In genomic region chr2:30422437-30422805, GRCh38 we compare ENCODE assay signal across 8 cellular contexts. TPM values are rescaled to one million over a fixed set of nuclear protein-coding genes. Genes with fewer than 3 reads are reported as not detected.
A peak's percentile ranks its signal among the peaks of the same experiment; 100 is the strongest.
DNase-seq lines count a peak whose midpoint lies in the region; ATAC-seq, FAIRE-seq and TF ChIP-seq lines count a peak whose summit lies in the region.

No MANE protein-coding gene starts in this region.

- intact Hi-C loops in CD8-positive, alpha-beta T cell (cut with DNase I, micrococcal nuclease): loop anchor here (1.0 to 5.0 kb wide), 9 partner anchors 24 to 276 kb away; partner anchors contain the start of genes LCLAT1 (in 2 of the 2), LBH (in 1 of the 2) and YPEL5 (in 1 of the 2)
- intact Hi-C loops in HCT116 (cut with micrococcal nuclease): no loop called here
- intact Hi-C loops in K562 (cut with micrococcal nuclease): no loop called here
- intact Hi-C loops in thyroid gland (cut with DNase I): no loop called here
- intact Hi-C loops in gastrocnemius medialis (cut with DNase I; ENCODE audit: low total_unique reads): no loop called here

- no peak for TF ChIP-seq CTCF in CD8-positive, alpha-beta T cell (IDR thresholded peaks at IDR 0.05)
- TF ChIP-seq CTCF in HCT116 (IDR thresholded peaks at IDR 0.05 in 2 of 3, conservative IDR thresholded peaks at IDR 0.05 in 1 of 3; ENCODE audit: borderline replicate concordance in 1 of 3, insufficient read depth in 1 of 3, low read depth in 2 of 3, low read length in 2 of 3) (no peak), K562 (IDR thresholded peaks at IDR 0.05 in 2 of 3, conservative IDR thresholded peaks at IDR 0.05 in 1 of 3; ENCODE audit: insufficient read depth in 2 of 3, low read depth in 1 of 3, low read length in 3 of 3) (no peak), nephron (IDR thresholded peaks at IDR 0.05; ENCODE audit: unreplicated experiment in 3 of 3) (no peak), thyroid gland (IDR thresholded peaks at IDR 0.05) (no peak), gastrocnemius medialis (IDR thresholded peaks at IDR 0.05 in 4 of 5, conservative IDR thresholded peaks at IDR 0.05 in 1 of 5) (no peak)

- peak overlapping the region; percentile 53 for H3K4me3 Mint-ChIP-seq in CD8-positive, alpha-beta T cell
- H3K4me3 Mint-ChIP-seq in nephron: peak overlapping the region; percentile 18 to 52 (median 41)

- H3K27ac Mint-ChIP-seq in CD8-positive, alpha-beta T cell: peak overlapping the region; percentile 95
- H3K27ac Mint-ChIP-seq in nephron: peak overlapping the region; percentile 92 to 94 (median 94)

- ATAC-seq in CD8-positive, alpha-beta T cell: peak; percentile 93
- peak; percentile 91 for ATAC-seq in HCT116
- ATAC-seq in K562: peak; percentile 80
- no peak for ATAC-seq in gastrocnemius medialis

- POLR2A ChIA-PET in CD8-positive, alpha-beta T cell (lab: Charles Lee): interaction anchor here (0.7 to 4.2 kb wide), 10 partner anchors 12 to 191 kb away, joined by 3 to 30 read pairs (median 7); partner anchors contain the start of genes LBH and LCLAT1
- POLR2A ChIA-PET in HCT116 (lab: Charles Lee): no interaction called here
- POLR2A ChIA-PET in K562 (lab: Yijun Ruan, JAX): interaction anchor here (0.6 to 1.9 kb wide), 5 partner anchors 9 to 267 kb away, joined by 3 to 7 read pairs (median 3); no protein-coding TSS in a partner anchor

- no TSS peak for BruUV-seq in HCT116 (replicated peaks; lab: Mats Ljungman, UMichigan)
- BruUV-seq in K562 (replicated peaks; lab: Mats Ljungman, UMichigan): no TSS peak

- no peaks in the 10 kb centered on the region for H3K9me3 Mint-ChIP-seq in CD8-positive, alpha-beta T cell
- no peaks in the 10 kb centered on the region for H3K9me3 Mint-ChIP-seq in nephron

- RAD21 ChIA-PET in HCT116 (lab: Charles Lee; ENCODE audit: low non-redundant PET in 1 of 2, low total read pairs in 2 of 2, uncharacterized antibody in 2 of 2, unreplicated experiment in 2 of 2): no interaction called here

- no peaks in the 10 kb centered on the region for H3K27me3 ChIP-seq in CD8-positive, alpha-beta T cell (ENCODE audit: insufficient read depth, low read length)
- H3K27me3 ChIP-seq in HCT116 (ENCODE audit: insufficient read depth, low read length): no peaks in the 10 kb centered on the region
- no peaks in the 10 kb centered on the region for H3K27me3 ChIP-seq in K562 (ENCODE audit: control insufficient read depth in 2 of 2, insufficient read depth in 2 of 2, low read length in 2 of 2)
- no peaks in the 10 kb centered on the region for H3K27me3 ChIP-seq in thyroid gland
- H3K27me3 ChIP-seq in gastrocnemius medialis: no peaks in the 10 kb centered on the region

- no peak for FAIRE-seq in K562 (lab: Jason Lieb, UNC)

- peaks cover 51% of the 10 kb centered on the region for H3K4me1 Mint-ChIP-seq in CD8-positive, alpha-beta T cell (ENCODE audit: low read depth)
- H3K4me1 Mint-ChIP-seq in nephron: peaks cover 25% of the 10 kb centered on the region

- no peaks in the 10 kb centered on the region for H3K9me2 ChIP-seq in HCT116 (ENCODE audit: insufficient read depth)

- TF ChIP-seq RAD21 in HCT116 (IDR thresholded peaks at IDR 0.05; ENCODE audit: low read depth) (0 out of 2 replicates have a peak, but pooled peaks have one; percentile 8), K562 (CRISPR knock-in tag; conservative IDR thresholded peaks at IDR 0.05 in 1 of 2, IDR thresholded peaks at IDR 0.05 in 1 of 2) (no peak)

- DNase-seq in CD8-positive, alpha-beta T cell: peak; percentile 54 to 90 (median 71)
- DNase-seq in HCT116 (ENCODE audit: low read depth, low spot score) (peak; percentile 37), T-helper 22 cell (ENCODE audit: low read depth) (peak; percentile 37), K562 (ENCODE audit: extremely low read depth in 1 of 4, low spot score in 3 of 4) (peak in 2 of 4 experiments; percentile 25 to 27), thyroid gland (peak; percentile 29 to 38), GF-D8 (lab: John Stamatoyannopoulos, UW) (no peak), gastrocnemius medialis (no peak)

- no peaks in the 10 kb centered on the region for H3K36me3 ChIP-seq in CD8-positive, alpha-beta T cell (ENCODE audit: insufficient read depth, low read length)
- H3K36me3 ChIP-seq in HCT116 (ENCODE audit: control insufficient read depth in 1 of 2, insufficient read depth in 2 of 2, low read length in 2 of 2): no peaks in the 10 kb centered on the region
- H3K36me3 ChIP-seq in K562 (ENCODE audit: control insufficient read depth, insufficient read depth, low read length): no peaks in the 10 kb centered on the region
- no peaks in the 10 kb centered on the region for H3K36me3 ChIP-seq in thyroid gland
- no peaks in the 10 kb centered on the region for H3K36me3 ChIP-seq in gastrocnemius medialis

- no peaks in the 10 kb centered on the region for H3K27me3 Mint-ChIP-seq in CD8-positive, alpha-beta T cell (ENCODE audit: low read depth)
- no peaks in the 10 kb centered on the region for H3K27me3 Mint-ChIP-seq in nephron (ENCODE audit: low read depth)

- peaks cover 57% of the 10 kb centered on the region for H3K4me1 ChIP-seq in CD8-positive, alpha-beta T cell (ENCODE audit: insufficient read depth, low read length)
- H3K4me1 ChIP-seq in HCT116 (ENCODE audit: control insufficient read depth in 1 of 2, insufficient read depth in 2 of 2, low read length in 2 of 2) (peaks cover 6 to 15% of the 10 kb centered on the region in 2 experiments; a peak in 3 of 4 replicates), K562 (replicated peaks in 1 of 2; ENCODE audit: control insufficient read depth in 2 of 2, insufficient read depth in 2 of 2, low read length in 2 of 2) (peaks cover 0 to 17% of the 10 kb centered on the region in 2 experiments; a peak in 2 of 5 replicates), thyroid gland (peaks cover 0 to 15% of the 10 kb centered on the region in 2 donors), gastrocnemius medialis (peaks cover 0 to 17% of the 10 kb centered on the region in 2 donors)

- no peaks in the 10 kb centered on the region for H3K36me3 Mint-ChIP-seq in CD8-positive, alpha-beta T cell
- H3K36me3 Mint-ChIP-seq in nephron (ENCODE audit: low read depth): no peaks in the 10 kb centered on the region

- H3K4me3 ChIP-seq in CD8-positive, alpha-beta T cell (ENCODE audit: low read depth, low read length): peak overlapping the region; percentile 1
- H3K4me3 ChIP-seq in HCT116 (replicated peaks in 1 of 2; ENCODE audit: low read depth in 1 of 2, low read length in 2 of 2) (no peak overlapping the region), K562 (no peak overlapping the region), thyroid gland (replicated peaks in 1 of 3) (no peak overlapping the region), gastrocnemius medialis (no peak overlapping the region)

- H3K4me2 ChIP-seq in HCT116 (ENCODE audit: low read length): peak overlapping the region; percentile 60
- H3K4me2 ChIP-seq in K562 (ENCODE audit: insufficient read depth, low read length): no peak overlapping the region; the same call in 1 of the 2 replicates

- no peak for TF ChIP-seq EP300 in K562 (IDR thresholded peaks at IDR 0.05; ENCODE audit: low read length)

- CTCF ChIA-PET in CD8-positive, alpha-beta T cell (lab: Charles Lee): interaction anchor here (0.6 to 2.4 kb wide), 11 partner anchors 10 to 289 kb away, joined by 3 to 9 read pairs (median 6); no protein-coding TSS in a partner anchor
- CTCF ChIA-PET in HCT116 (lab: Charles Lee) (no interaction called here), K562 (lab: Yijun Ruan, JAX; ENCODE audit: low intra/inter-chr PET ratio) (no interaction called here)

- peak overlapping the region; percentile 70 for H2AFZ ChIP-seq in HCT116 (ENCODE audit: low read depth, low read length, poor library complexity, severe bottlenecking)
- H2AFZ ChIP-seq in K562 (ENCODE audit: low read depth, low read length): peak overlapping the region; percentile 22; the same call in 1 of the 2 replicates

- 22% methylated on average over 4 of the region's 4 CpGs for WGBS in K562 (ENCODE audit: insufficient coverage, low coverage, missing lambda C conversion rate)
- WGBS in thyroid gland, 2 donors: 36 to 69% methylated on average over 4 of the region's 4 CpGs

- no peaks in the 10 kb centered on the region for H3K9me1 ChIP-seq in K562 (ENCODE audit: control insufficient read depth, insufficient read depth, low read length)

- no peak for TF ChIP-seq POLR2A in HCT116 (IDR thresholded peaks at IDR 0.05; ENCODE audit: borderline replicate concordance, extremely low read depth, insufficient read depth, insufficient read length)
- no peak for TF ChIP-seq POLR2A in K562 (conservative IDR thresholded peaks at IDR 0.05)
- no peak for TF ChIP-seq POLR2A in thyroid gland (IDR thresholded peaks at IDR 0.05)
- no peak for TF ChIP-seq POLR2A in gastrocnemius medialis (IDR thresholded peaks at IDR 0.05)

- no peaks in the 10 kb centered on the region for H3K9me3 ChIP-seq in CD8-positive, alpha-beta T cell (ENCODE audit: low read length)
- H3K9me3 ChIP-seq in HCT116 (ENCODE audit: control insufficient read depth in 1 of 2, insufficient read depth in 1 of 2, low read depth in 1 of 2, low read length in 2 of 2): no peaks in the 10 kb centered on the region
- H3K9me3 ChIP-seq in K562 (replicated peaks; ENCODE audit: control insufficient read depth, insufficient read depth, low read depth, low read length): no peaks in the 10 kb centered on the region
- no peaks in the 10 kb centered on the region for H3K9me3 ChIP-seq in thyroid gland
- no peaks in the 10 kb centered on the region for H3K9me3 ChIP-seq in gastrocnemius medialis

- no peaks in the 10 kb centered on the region for H4K20me1 ChIP-seq in HCT116 (ENCODE audit: insufficient read depth)
- H4K20me1 ChIP-seq in K562 (replicated peaks; ENCODE audit: control insufficient read depth, insufficient read depth, low read length): no peaks in the 10 kb centered on the region

- H3K27ac ChIP-seq in CD8-positive, alpha-beta T cell (ENCODE audit: low read depth, low read length): peak overlapping the region; percentile 60
- H3K27ac ChIP-seq in HCT116 (ENCODE audit: low read depth, low read length) (no peak overlapping the region), K562 (ENCODE audit: extremely low read depth, low read depth, low read length) (no peak overlapping the region; the same call in 2 of the 3 replicates), thyroid gland (peak overlapping the region in 2 of 3 donors; percentile 10 to 36), gastrocnemius medialis (peak overlapping the region in 1 of 4 donors; percentile 21)

- H3K79me2 ChIP-seq in HCT116 (ENCODE audit: insufficient read depth, low read length): no peaks in the 10 kb centered on the region
- H3K79me2 ChIP-seq in K562 (ENCODE audit: control insufficient read depth, insufficient read depth, low read length): no peaks in the 10 kb centered on the region

- H3K9ac ChIP-seq in HCT116 (ENCODE audit: low read length): no peak overlapping the region
- no peak overlapping the region for H3K9ac ChIP-seq in K562 (ENCODE audit: insufficient read depth in 1 of 2, low read depth in 2 of 2, low read length in 2 of 2)

- in situ Hi-C loops in K562 (cut with MboI): no loop called here
- in situ Hi-C loops in gastrocnemius medialis (cut with MboI; ENCODE audit: low sequenced_read_pairs in 4 of 4): no loop called here

RNA-seq across cellular contexts. Expression of gene LCLAT1, which starts 24.6 kb away (rescaled TPM):
- 10 to 100 TPM; 11.3 to 12.1 TPM for total RNA-seq in CD8-positive, alpha-beta T cell
- total RNA-seq in HCT116 (2021; ENCODE audit: unreplicated experiment) (36.2 TPM), K562 (2014; rRNA removed) (12.1 and 12.2 TPM in 2 replicates), K562 (2014; rRNA removed; fragmentation: Illumina TruSeq; extraction: Trizol) (27.0 and 27.1 TPM in 2 replicates), K562 (2015; rRNA removed; fragmentation: Illumina TruSeq; extraction: Trizol) (21.5 and 22.9 TPM in 2 replicates), K562 (2021) (28.6 and 29.7 TPM in 2 replicates), thyroid gland (10 to 100 TPM; 47.3 to 68.7 (median 54.1) TPM), gastrocnemius medialis (10 to 100 TPM in 2 of 4 donors, 1 to 10 TPM in 2; 4.3 to 14.5 (median 11.3) TPM)
- 7.5 and 9.8 TPM in 2 replicates for polyA plus RNA-seq in HCT116 (2012)
- 59.6 and 95.0 TPM in 2 replicates for total RNA-seq in K562 (2011; cell fraction: chromatin; rRNA removed; ENCODE audit: low replicate concordance)
- total RNA-seq in K562 (2011; cell fraction: nucleolus; rRNA removed): 20.0 and 25.8 TPM in 2 replicates
- total RNA-seq in K562 (2011; cell fraction: nucleoplasm; rRNA removed): 38.7 and 54.7 TPM in 2 replicates
- polyA plus RNA-seq in K562 (2011; rRNA removed) (15.4 and 25.4 TPM in 2 replicates), K562 (2014; fragmentation: Illumina TruSeq; extraction: Trizol) (10.3 and 12.8 TPM in 2 replicates), K562 (2014; fragmentation: Nextera tagmentation; extraction: Ambion mirVana) (10 to 100 TPM; 29.4 to 63.3 TPM), K562 (2014; rRNA removed) (8.9 and 12.6 TPM in 2 replicates)
- polyA plus RNA-seq in K562 (2011; cell fraction: cytosol; rRNA removed): 7.2 and 9.5 TPM in 2 replicates
- 7.9 and 10.6 TPM in 2 replicates for polyA plus RNA-seq in K562 (2011; cell fraction: nucleus; rRNA removed)
- 4.2 and 6.3 TPM in 2 replicates for polyA plus RNA-seq in K562 (2012)
- 84.0 and 84.7 TPM in 2 replicates for polyA minus RNA-seq in K562 (2011; rRNA and poly(A)+ RNA removed)
- 17.6 and 25.5 TPM in 2 replicates for polyA minus RNA-seq in K562 (2011; cell fraction: cytosol; rRNA and poly(A)+ RNA removed)
- 28.4 and 38.2 TPM in 2 replicates for polyA minus RNA-seq in K562 (2011; cell fraction: nucleus; rRNA and poly(A)+ RNA removed)

Comparison
In these comparisons a context has a peak if more than half of its experiments do, and no peak if none do; other contexts are left out.
1. ATAC-seq: peak in CD8-positive, alpha-beta T cell (single experiment), HCT116 (single experiment) and K562 (single experiment); none in gastrocnemius medialis (0 of 2).
2. DNase-seq: peak in CD8-positive, alpha-beta T cell (7 of 7), HCT116 (single experiment), T-helper 22 cell (single experiment) and thyroid gland (2 of 2); none in GF-D8 (single experiment) and gastrocnemius medialis (0 of 2).
3. H3K27ac ChIP-seq: peak in CD8-positive, alpha-beta T cell (single experiment) and thyroid gland (2 of 3); none in HCT116 (single experiment) and K562 (single experiment).
4. intact Hi-C loops: an anchor here in CD8-positive, alpha-beta T cell (1.0 to 5.0 kb wide); none called in HCT116, K562, thyroid gland and gastrocnemius medialis.